19 cellular contexts compared by ENCODE assay signal in genomic region chr3:123303976-123304560, GRCh38.
DNase-seq lines count a peak whose midpoint lies in the region; FAIRE-seq and TF ChIP-seq lines count a peak whose summit lies in the region.
"Had no signal": no experiment of that assay in that cellular context is flagged by ENCODE, and none has a peak within 500 bp of the region (broad histone marks: within the 10 kb centered on the region; RNA-seq: fewer than 3 reads in every experiment).

No MANE protein-coding gene starts in this region.

- no peak overlapping the region for H3K9ac ChIP-seq in BLaER1
- no peak overlapping the region for H3K9ac ChIP-seq in BLaER1 treated with 17β-estradiol and CSF1 and Interleukin-3, amounts not matched to agents 10 nM and 100 nM
- H3K9ac ChIP-seq in neuronal stem cell (ENCODE audit: low read depth, low read length, poor library complexity), result no peak overlapping the region
- H3K9ac ChIP-seq: GM23248 had no signal

- peak overlapping the region; percentile 50 for H3K23ac ChIP-seq in neuronal stem cell (ENCODE audit: low read depth, low read length, poor library complexity)

- no peak overlapping the region for H4K91ac ChIP-seq in neuronal stem cell (ENCODE audit: low read depth, low read length, poor library complexity)

- H2BK120ac ChIP-seq in neuronal stem cell (ENCODE audit: low read depth, low read length), result no peak overlapping the region

- H3K4me1 ChIP-seq in BLaER1, result peaks cover 98% of the 10 kb centered on the region
- peaks cover 41 to 99% (median 80%) of the 10 kb centered on the region in 10 experiments for H3K4me1 ChIP-seq in BLaER1 treated with 17β-estradiol and CSF1 and Interleukin-3, amounts not matched to agents 10 nM and 100 nM
- no peaks in the 10 kb centered on the region for H3K4me1 ChIP-seq in neuronal stem cell (ENCODE audit: control insufficient read depth in 2 of 2, insufficient read depth in 1 of 2, low read depth in 1 of 2, low read length in 2 of 2)
- no peaks in the 10 kb centered on the region for H3K4me1 ChIP-seq in spleen

- H3K18ac ChIP-seq in neuronal stem cell (ENCODE audit: low read length), result no peak overlapping the region

- H3K9me3 ChIP-seq in BLaER1 (peaks cover 24% of the 10 kb centered on the region), neuronal stem cell (replicated peaks in 1 of 2; ENCODE audit: control insufficient read depth in 2 of 2, insufficient read depth in 1 of 2, low read depth in 1 of 2, low read length in 2 of 2) (peaks cover 0 to 2% of the 10 kb centered on the region in 2 donors), spleen (no peaks in the 10 kb centered on the region)
- H3K9me3 ChIP-seq in BLaER1 treated with 17β-estradiol and CSF1 and Interleukin-3, amounts not matched to agents 10 nM and 100 nM (replicated peaks in 1 of 11), result peaks cover 0 to 30% (median 16%) of the 10 kb centered on the region in 11 experiments; a peak in 18 of 22 replicates

- no peak overlapping the region for H2AK5ac ChIP-seq in neuronal stem cell (ENCODE audit: low read depth, low read length)

- no peak overlapping the region for H2BK12ac ChIP-seq in neuronal stem cell (ENCODE audit: low read length)

- no peak overlapping the region for H2BK15ac ChIP-seq in neuronal stem cell (ENCODE audit: low read length)

- no peak overlapping the region for H2BK5ac ChIP-seq in neuronal stem cell (ENCODE audit: low read length)

- H4K8ac ChIP-seq in neuronal stem cell (ENCODE audit: low read depth, low read length), result peak overlapping the region; percentile 24

- H3K4ac ChIP-seq in neuronal stem cell (ENCODE audit: low read length), result no peak overlapping the region

- no peak overlapping the region for H2AFZ ChIP-seq in neuronal stem cell (ENCODE audit: low read length)
- H2AFZ ChIP-seq: GM23248 had no signal

- TF ChIP-seq CTCF in spleen (IDR thresholded peaks at IDR 0.05 in 8 of 11, conservative IDR thresholded peaks at IDR 0.05 in 3 of 11), result no peak

- no peak overlapping the region for H3K14ac ChIP-seq in neuronal stem cell (ENCODE audit: low read length)

- no CpG with 5 or more reads among the region's 15 CpGs for WGBS in neuronal stem cell (ENCODE audit: extremely low coverage in 2 of 2, insufficient read length in 2 of 2, insufficient replicate concordance in 1 of 2), 2 donors
- WGBS in spleen, 5 donors, result 85 to 90% (median 85%) methylated on average over 15 of the region's 15 CpGs

- H3K27ac ChIP-seq in BLaER1, result no peak overlapping the region; the same call in 1 of the 2 replicates
- no peak overlapping the region for H3K27ac ChIP-seq in BLaER1 treated with 17β-estradiol and CSF1 and Interleukin-3, amounts not matched to agents 10 nM and 100 nM
- no peak overlapping the region for H3K27ac ChIP-seq in neuronal stem cell (replicated peaks; ENCODE audit: low read length)
- no peak overlapping the region for H3K27ac ChIP-seq in spleen
- H3K27ac ChIP-seq: GM23248 had no signal

- H3K4me3 ChIP-seq in BLaER1 (no peak overlapping the region), neuronal stem cell (ENCODE audit: low read length in 2 of 2) (no peak overlapping the region), spleen (no peak overlapping the region)
- no peak overlapping the region; a peak in 1 of 20 replicates for H3K4me3 ChIP-seq in BLaER1 treated with 17β-estradiol and CSF1 and Interleukin-3, amounts not matched to agents 10 nM and 100 nM
- H3K4me3 ChIP-seq: GM12878, GM23248 had no signal

- H3K36me3 ChIP-seq in BLaER1, result no peaks in the 10 kb centered on the region
- H3K36me3 ChIP-seq in BLaER1 treated with 17β-estradiol and CSF1 and Interleukin-3, amounts not matched to agents 10 nM and 100 nM, result peaks cover 0 to 5% (median 0%) of the 10 kb centered on the region in 11 experiments; a peak in 1 of 22 replicates
- H3K36me3 ChIP-seq in neuronal stem cell (replicated peaks in 1 of 2; ENCODE audit: control insufficient read depth in 2 of 2, insufficient read depth in 2 of 2, low read length in 2 of 2), result no peaks in the 10 kb centered on the region
- H3K36me3 ChIP-seq in spleen, result peaks cover 0 to 32% (median 0%) of the 10 kb centered on the region in 6 donors

- no peaks in the 10 kb centered on the region for H3K27me3 ChIP-seq in BLaER1
- H3K27me3 ChIP-seq in BLaER1 treated with 17β-estradiol and CSF1 and Interleukin-3, amounts not matched to agents 10 nM and 100 nM, result no peaks in the 10 kb centered on the region; a peak in 1 of 22 replicates
- H3K27me3 ChIP-seq in neuronal stem cell (ENCODE audit: control insufficient read depth in 3 of 3, insufficient read depth in 3 of 3, low read depth in 1 of 3, low read length in 3 of 3), result peaks cover 0 to 17% (median 0%) of the 10 kb centered on the region in 3 experiments
- H3K27me3 ChIP-seq in spleen (replicated peaks in 1 of 7), result peaks cover 0 to 9% (median 0%) of the 10 kb centered on the region in 7 donors

- no peak for TF ChIP-seq POLR2A in spleen (IDR thresholded peaks at IDR 0.05)

- intact Hi-C loops in spleen (cut with DNase I; ENCODE audit: low total_unique reads), result no loop called here

- DNase-seq in neuronal stem cell (ENCODE audit: low spot score), result no peak
- DNase-seq in spleen, result peak; percentile 63
- no peak for DNase-seq in urothelium cell line (ENCODE audit: low spot score)
- no peak for DNase-seq in NCI-H345 treated with DMSO at 0.1 percent for 48 hours (lab: John Stamatoyannopoulos, UW; ENCODE audit: unreplicated experiment)
- DNase-seq: CD4-positive, alpha-beta T cell; CD8-positive, alpha-beta memory T cell; DMS 273 treated with DMSO at 0.1 percent for 48 hours; DMS79; EL; GDM1; GM23248; H7; HCEC 1CT had no signal

- FAIRE-seq in urothelium cell line (lab: Jason Lieb, UNC), result no peak
- FAIRE-seq: D721Med, GM12878, GM19239, H1 had no signal

- no peaks in the 10 kb centered on the region for H4K20me1 ChIP-seq in BLaER1
- H4K20me1 ChIP-seq in BLaER1 treated with 17β-estradiol and CSF1 and Interleukin-3, amounts not matched to agents 10 nM and 100 nM, result no peaks in the 10 kb centered on the region

- H3K4me2 ChIP-seq in BLaER1, result peak overlapping the region; percentile 50
- H3K4me2 ChIP-seq in BLaER1 treated with 17β-estradiol and CSF1 and Interleukin-3, amounts not matched to agents 10 nM and 100 nM, result peak overlapping the region in 7 of 11 experiments; percentile 18 to 99 (median 40); a peak in 11 of 22 replicates
- no peak overlapping the region for H3K4me2 ChIP-seq in neuronal stem cell (ENCODE audit: insufficient read depth, low read length, poor library complexity, severe bottlenecking)

- H3K79me1 ChIP-seq in neuronal stem cell (ENCODE audit: low read depth, low read length), result no peaks in the 10 kb centered on the region
